Comparison of ENCODE assay signal across 8 cellular contexts in the genomic region with DNA sequence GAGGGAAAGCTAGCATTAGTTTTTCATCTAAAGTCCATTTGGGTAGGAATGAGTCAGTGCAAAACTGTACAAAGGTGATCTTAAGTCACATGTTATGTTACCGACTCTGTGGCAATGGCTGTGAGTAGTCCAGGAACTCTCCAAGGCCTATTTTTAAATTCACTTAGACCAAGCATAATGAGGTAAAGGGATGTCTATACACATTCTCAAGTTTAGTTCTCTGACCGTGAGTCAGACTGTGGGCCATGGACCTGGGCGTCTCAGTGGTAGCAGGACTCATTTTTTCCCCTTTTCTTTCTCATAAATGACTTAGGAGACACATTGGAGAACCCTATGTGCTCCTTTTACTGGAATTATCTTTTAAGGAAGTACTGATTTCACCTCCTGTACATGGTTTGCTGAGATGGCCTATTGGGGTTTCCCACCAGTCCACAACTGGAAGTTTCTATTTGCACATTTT.
DNase-seq lines count a peak whose midpoint lies in the region; ATAC-seq and TF ChIP-seq lines count a peak whose summit lies in the region.

No MANE protein-coding gene starts in this region.

- H3K9me3 ChIP-seq in psoas muscle, result no peaks in the 10 kb centered on the region
- H3K9me3 ChIP-seq in CD8-positive, alpha-beta memory T cell (ENCODE audit: low read length), result no peaks in the 10 kb centered on the region

- TF ChIP-seq CTCF in Calu3 (IDR thresholded peaks at IDR 0.05; ENCODE audit: unreplicated experiment), result no peak
- TF ChIP-seq CTCF in epithelial cell of esophagus (IDR thresholded peaks at IDR 0.05; ENCODE audit: insufficient read depth, low read depth, low read length, missing control alignments), result no peak
- no peak for TF ChIP-seq CTCF in psoas muscle (IDR thresholded peaks at IDR 0.05)

- H3K4me3 Mint-ChIP-seq in Calu3 (ENCODE audit: low read depth, unreplicated experiment), result no peak overlapping the region
- no peak overlapping the region for H3K4me3 Mint-ChIP-seq in CD8-positive, alpha-beta memory T cell

- BruUV-seq in Calu3 (replicated peaks; lab: Mats Ljungman, UMichigan), result no TSS peak

- H3K27me3 ChIP-seq in psoas muscle (ENCODE audit: insufficient read depth in 3 of 3, low read length in 2 of 3), result no peaks in the 10 kb centered on the region
- H3K27me3 ChIP-seq in CD8-positive, alpha-beta memory T cell (ENCODE audit: insufficient read depth, low read length, poor library complexity, severe bottlenecking), result no peaks in the 10 kb centered on the region

- CTCF ChIA-PET in Calu3 (lab: Charles Lee), result no interaction called here
- CTCF ChIA-PET in CD8-positive, alpha-beta memory T cell (lab: Charles Lee), result no interaction called here

- H3K4me1 Mint-ChIP-seq in Calu3 (ENCODE audit: low read depth, unreplicated experiment), result peaks cover 32% of the 10 kb centered on the region
- peaks cover 10 to 23% (median 11%) of the 10 kb centered on the region in 3 donors for H3K4me1 Mint-ChIP-seq in CD8-positive, alpha-beta memory T cell

- H3K4me1 ChIP-seq in psoas muscle, result peaks cover 56% of the 10 kb centered on the region
- H3K4me1 ChIP-seq in CD8-positive, alpha-beta memory T cell (ENCODE audit: insufficient read depth, low read length), result no peaks in the 10 kb centered on the region

- peak overlapping the region; percentile 75 for H3K27ac ChIP-seq in psoas muscle
- no peak overlapping the region for H3K27ac ChIP-seq in CD8-positive, alpha-beta memory T cell (ENCODE audit: low read depth, low read length)

- H3K36me3 ChIP-seq in psoas muscle (ENCODE audit: insufficient read depth in 1 of 2, low read depth in 1 of 2), result no peaks in the 10 kb centered on the region
- H3K36me3 ChIP-seq in CD8-positive, alpha-beta memory T cell (ENCODE audit: insufficient read depth, low read length), result no peaks in the 10 kb centered on the region

- intact Hi-C loops in Calu3 (cut with micrococcal nuclease; ENCODE audit: unreplicated experiment), result no loop called here
- intact Hi-C loops in psoas muscle (cut with DNase I), result loop anchor here in 1 of 2 donors (5.0 kb wide), 1 partner anchor 264 kb away; no protein-coding TSS in a partner anchor

- ATAC-seq in psoas muscle, result peak; percentile 96 to 98 (median 96)
- ATAC-seq in HG03175 (IDR thresholded peaks at IDR 0.05; ENCODE audit: unreplicated experiment), result no peak
- ATAC-seq in HG03342 (IDR thresholded peaks at IDR 0.05; ENCODE audit: unreplicated experiment), result no peak

- H3K4me3 ChIP-seq in epithelial cell of esophagus (ENCODE audit: low read length) (no peak overlapping the region), psoas muscle (no peak overlapping the region)
- H3K4me3 ChIP-seq in CD8-positive, alpha-beta memory T cell (ENCODE audit: low read length), result no peak overlapping the region

- no peaks in the 10 kb centered on the region for H3K9me3 Mint-ChIP-seq in Calu3 (ENCODE audit: low read depth, unreplicated experiment)
- no peaks in the 10 kb centered on the region for H3K9me3 Mint-ChIP-seq in CD8-positive, alpha-beta memory T cell

- DNase-seq in Calu3 (peak; percentile 36), HS-5 (ENCODE audit: low read depth) (peak; percentile 94), epithelial cell of esophagus (ENCODE audit: low read depth) (peak; percentile 82), psoas muscle (peak; percentile 32 to 66), NCI-H446 treated with DMSO at 0.1 percent for 48 hours (lab: John Stamatoyannopoulos, UW) (no peak)
- DNase-seq in CD8-positive, alpha-beta memory T cell, result no peak

- POLR2A ChIA-PET in CD8-positive, alpha-beta memory T cell (lab: Charles Lee), result no interaction called here

- no peak overlapping the region for H3K27ac Mint-ChIP-seq in Calu3 (ENCODE audit: unreplicated experiment)
- H3K27ac Mint-ChIP-seq in CD8-positive, alpha-beta memory T cell, result no peak overlapping the region

- WGBS in psoas muscle, 3 donors, result 23 to 49% (median 33%) methylated on average over 3 of the region's 3 CpGs

- H3K27me3 Mint-ChIP-seq in Calu3 (ENCODE audit: unreplicated experiment), result no peaks in the 10 kb centered on the region
- H3K27me3 Mint-ChIP-seq in CD8-positive, alpha-beta memory T cell, result no peaks in the 10 kb centered on the region

- H3K36me3 Mint-ChIP-seq in Calu3 (ENCODE audit: insufficient read depth, unreplicated experiment), result no peaks in the 10 kb centered on the region
- H3K36me3 Mint-ChIP-seq in CD8-positive, alpha-beta memory T cell, result no peaks in the 10 kb centered on the region

Comparison
In these comparisons a context has a peak if more than half of its experiments do, and no peak if none do; other contexts are left out.
1. DNase-seq: peak in Calu3 (single experiment), HS-5 (single experiment), epithelial cell of esophagus (single experiment) and psoas muscle (2 of 2); none in NCI-H446 treated with DMSO at 0.1 percent for 48 hours (single experiment) and CD8-positive, alpha-beta memory T cell (0 of 5).
2. ATAC-seq: peak in psoas muscle (4 of 4); none in HG03175 (single experiment) and HG03342 (single experiment).